ENCODE assay signal across 21 cellular contexts in the genomic region with DNA sequence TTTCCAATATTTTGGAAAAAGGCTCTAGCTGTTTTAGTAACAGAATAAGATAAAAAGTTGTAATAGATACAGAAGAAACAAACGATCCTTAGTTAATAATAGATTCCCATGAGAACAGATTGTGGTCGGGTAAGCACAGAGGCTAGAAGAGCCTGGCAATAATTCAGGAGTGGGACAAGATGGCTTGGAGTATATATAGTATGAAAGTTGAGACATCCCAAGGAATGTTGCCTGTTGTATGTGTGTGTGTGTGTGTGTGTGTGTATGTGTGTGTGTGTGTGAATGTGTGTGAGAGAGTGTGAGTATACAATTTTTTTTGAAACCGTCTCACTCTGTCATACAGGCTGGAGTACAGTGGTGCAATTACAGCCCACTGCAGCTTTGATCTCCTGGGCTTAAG.
"Had no signal": no experiment of that assay in that cellular context is flagged by ENCODE, and none has a peak within 500 bp of the region (broad histone marks: within the 10 kb centered on the region; RNA-seq: fewer than 3 reads in every experiment).

No MANE protein-coding gene starts in this region.

- H3K36me3 ChIP-seq: breast epithelium, esophagus muscularis mucosa, gastrocnemius medialis, left ventricle myocardium inferior, pancreas, WERI-Rb-1 had no signal

- DNase-seq: activated CD4-positive, alpha-beta T cell treated with anti-CD3 and anti-CD28 coated beads for 1 hour; activated effector memory CD4-positive, alpha-beta T cell treated with anti-CD3 and anti-CD28 coated beads, Interleukin-2, amount 50 U/mL, for 16 hours; activated naive CD4-positive, alpha-beta T cell treated with anti-CD3 and anti-CD28 coated beads, Interleukin-2, amount 50 U/mL, for 16 hours; activated T-cell treated with anti-CD3 and anti-CD28 coated beads, Interleukin-2, amount 50 U/mL, for 72 hours; aorta; cerebellar nuclear complex; effector memory CD4-positive, alpha-beta T cell; gastrocnemius medialis; head of caudate nucleus; kidney; left ventricle myocardium inferior; mucosa of descending colon; naive thymus-derived CD8-positive, alpha-beta T cell; pancreas; SW 1271; T-helper 2 cell; testis; WERI-Rb-1 had no signal

- H3K9me3 ChIP-seq: breast epithelium, esophagus muscularis mucosa, gastrocnemius medialis, left ventricle myocardium inferior, mucosa of descending colon, pancreas, testis had no signal

- ATAC-seq: activated T-cell treated with anti-CD3 and anti-CD28 coated beads, Interleukin-2, amount 50 U/mL, for 72 hours; mucosa of descending colon; naive thymus-derived CD8-positive, alpha-beta T cell; pancreas; sciatic nerve had no signal

- H3K4me1 ChIP-seq: breast epithelium, pancreas, testis had no signal

- H3K4me3 ChIP-seq: breast epithelium, esophagus muscularis mucosa, gastrocnemius medialis, left ventricle myocardium inferior, mucosa of descending colon, pancreas, testis had no signal

- H3K27me3 ChIP-seq: breast epithelium, esophagus muscularis mucosa, gastrocnemius medialis, pancreas, testis had no signal

- H3K27ac ChIP-seq: breast epithelium, esophagus muscularis mucosa, gastrocnemius medialis, left ventricle myocardium inferior, pancreas, testis, WERI-Rb-1 had no signal
